Comparison of ENCODE assay signal across 23 cellular contexts in the genomic region with DNA sequence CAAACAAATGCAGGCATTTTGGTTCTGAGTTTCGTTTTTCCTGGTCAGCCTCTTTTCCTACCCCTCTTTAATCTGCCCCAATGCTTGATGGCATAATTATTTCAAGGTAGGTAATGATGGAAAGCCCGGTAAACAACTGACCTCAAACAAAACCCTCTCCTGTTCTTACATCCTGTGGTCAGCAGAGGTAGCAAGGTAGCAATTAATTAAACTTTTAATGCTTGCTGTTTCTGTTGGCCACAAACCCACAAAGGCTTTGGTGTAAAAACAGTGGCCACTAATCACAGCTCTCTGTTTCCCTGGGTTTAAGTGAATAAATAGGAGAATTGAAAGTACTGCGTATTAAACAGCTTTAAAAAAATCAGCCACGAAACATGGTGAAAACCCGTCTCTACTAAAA.
"Had no signal": no experiment of that assay in that cellular context is flagged by ENCODE, and none has a peak within 500 bp of the region (broad histone marks: within the 10 kb centered on the region; RNA-seq: fewer than 3 reads in every experiment).

No MANE protein-coding gene starts in this region.

- ATAC-seq: activated naive CD4-positive, alpha-beta T cell treated with anti-CD3 and anti-CD28 coated beads, Interleukin-2, amount 50 U/mL, for 72 hours; activated T-cell treated with anti-CD3 and anti-CD28 coated beads, Interleukin-2, amount 50 U/mL, for 72 hours; left colon; stimulated activated memory B cell treated with anti-CD40 and anti-IgM and Interleukin-4, amounts not matched to agents 10 μg/mL and 1 μg/mL and 100 μg/mL, for 72 hours had no signal

- FAIRE-seq: frontal cortex, pancreas, TTC549, urothelium cell line had no signal

- H3K27me3 ChIP-seq: body of pancreas, pancreas, tibial artery had no signal

- H3K4me1 ChIP-seq: lower lobe of right lung, pancreas had no signal

- H3K27ac ChIP-seq: lower lobe of right lung, pancreas, tibial artery had no signal

- H3K9me3 ChIP-seq: body of pancreas, lower lobe of right lung, pancreas, tibial artery had no signal

- DNase-seq: activated CD4-positive, alpha-beta T cell treated with anti-CD3 and anti-CD28 coated beads, Interleukin-2, amount 10 ng/mL, durations not matched to agents 24 days and 14 days; activated CD4-positive, CD25-positive, alpha-beta regulatory T cell; activated CD8-positive, alpha-beta memory T cell treated with anti-CD3 and anti-CD28 coated beads, Interleukin-2, amount 50 U/mL, for 48 hours; activated gamma-delta T cell; activated T-cell treated with anti-CD3 and anti-CD28 coated beads, Interleukin-2, amount 50 U/mL, for 72 hours; amniotic stem cell; body of pancreas; central memory CD4-positive, alpha-beta T cell; effector memory CD4-positive, alpha-beta T cell; head of caudate nucleus; left colon; lower lobe of right lung; midbrain; pancreas; retina; stimulated activated CD4-positive, alpha-beta T cell treated with anti-CD3 and anti-CD28 coated beads, Interleukin-2, amount 100 ng/mL, for 48 hours; T-helper 2 cell; tibial artery had no signal

- H3K4me3 ChIP-seq: body of pancreas, lower lobe of right lung, pancreas, tibial artery had no signal

- H3K36me3 ChIP-seq: lower lobe of right lung, pancreas, tibial artery had no signal
